ENCODE assay signal across 8 cellular contexts in the genomic region with DNA sequence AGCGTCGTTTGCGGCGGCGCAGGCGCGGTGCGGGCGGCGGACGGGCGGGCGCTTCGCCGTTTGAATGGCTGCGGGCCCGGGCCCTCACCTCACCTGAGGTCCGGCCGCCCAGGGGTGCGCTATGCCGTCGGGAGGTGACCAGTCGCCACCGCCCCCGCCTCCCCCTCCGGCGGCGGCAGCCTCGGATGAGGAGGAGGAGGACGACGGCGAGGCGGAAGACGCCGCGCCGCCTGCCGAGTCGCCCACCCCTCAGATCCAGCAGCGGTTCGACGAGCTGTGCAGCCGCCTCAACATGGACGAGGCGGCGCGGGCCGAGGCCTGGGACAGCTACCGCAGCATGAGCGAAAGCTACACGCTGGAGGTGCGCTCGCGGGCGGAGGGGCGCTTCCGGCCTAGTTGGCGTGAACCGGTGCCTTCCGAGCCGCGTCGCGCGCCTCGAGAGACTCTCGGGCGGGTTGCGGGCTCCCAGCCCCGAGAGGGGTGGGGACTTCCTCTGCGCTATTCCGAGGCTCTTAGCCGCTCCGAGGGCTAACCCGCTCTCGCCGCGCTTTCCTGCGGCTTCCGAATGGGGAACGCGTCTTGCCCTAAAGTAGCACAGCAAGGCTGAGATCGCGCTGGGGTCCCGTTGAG. TPM values are rescaled to one million over a fixed set of nuclear protein-coding genes. Genes with fewer than 3 reads are reported as not detected.
A peak's percentile ranks its signal among the peaks of the same experiment; 100 is the strongest.
DNase-seq lines count a peak whose midpoint lies in the region; ATAC-seq and TF ChIP-seq lines count a peak whose summit lies in the region.

A gene with protein sequence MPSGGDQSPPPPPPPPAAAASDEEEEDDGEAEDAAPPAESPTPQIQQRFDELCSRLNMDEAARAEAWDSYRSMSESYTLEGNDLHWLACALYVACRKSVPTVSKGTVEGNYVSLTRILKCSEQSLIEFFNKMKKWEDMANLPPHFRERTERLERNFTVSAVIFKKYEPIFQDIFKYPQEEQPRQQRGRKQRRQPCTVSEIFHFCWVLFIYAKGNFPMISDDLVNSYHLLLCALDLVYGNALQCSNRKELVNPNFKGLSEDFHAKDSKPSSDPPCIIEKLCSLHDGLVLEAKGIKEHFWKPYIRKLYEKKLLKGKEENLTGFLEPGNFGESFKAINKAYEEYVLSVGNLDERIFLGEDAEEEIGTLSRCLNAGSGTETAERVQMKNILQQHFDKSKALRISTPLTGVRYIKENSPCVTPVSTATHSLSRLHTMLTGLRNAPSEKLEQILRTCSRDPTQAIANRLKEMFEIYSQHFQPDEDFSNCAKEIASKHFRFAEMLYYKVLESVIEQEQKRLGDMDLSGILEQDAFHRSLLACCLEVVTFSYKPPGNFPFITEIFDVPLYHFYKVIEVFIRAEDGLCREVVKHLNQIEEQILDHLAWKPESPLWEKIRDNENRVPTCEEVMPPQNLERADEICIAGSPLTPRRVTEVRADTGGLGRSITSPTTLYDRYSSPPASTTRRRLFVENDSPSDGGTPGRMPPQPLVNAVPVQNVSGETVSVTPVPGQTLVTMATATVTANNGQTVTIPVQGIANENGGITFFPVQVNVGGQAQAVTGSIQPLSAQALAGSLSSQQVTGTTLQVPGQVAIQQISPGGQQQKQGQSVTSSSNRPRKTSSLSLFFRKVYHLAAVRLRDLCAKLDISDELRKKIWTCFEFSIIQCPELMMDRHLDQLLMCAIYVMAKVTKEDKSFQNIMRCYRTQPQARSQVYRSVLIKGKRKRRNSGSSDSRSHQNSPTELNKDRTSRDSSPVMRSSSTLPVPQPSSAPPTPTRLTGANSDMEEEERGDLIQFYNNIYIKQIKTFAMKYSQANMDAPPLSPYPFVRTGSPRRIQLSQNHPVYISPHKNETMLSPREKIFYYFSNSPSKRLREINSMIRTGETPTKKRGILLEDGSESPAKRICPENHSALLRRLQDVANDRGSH (plus strand): TSS at position 36 of the 630 bp plus-strand sequence. CDS start 86 bp downstream, at position 122.

- intact Hi-C loops in Right ventricle myocardium inferior (cut with DNase I): loop anchor here (1.0 to 2.0 kb wide), 2 partner anchors 68 to 76 kb away; a partner anchor contains a TSS
- intact Hi-C loops in posterior cingulate gyrus (cut with DNase I): loop anchor here (2.0 to 10.0 kb wide), 2 partner anchors 68 to 380 kb away; a partner anchor contains a TSS
- intact Hi-C loops in upper lobe of right lung (cut with DNase I): no loop called here

- H3K9me3 ChIP-seq in HUES48 (ENCODE audit: control insufficient read depth, insufficient read depth, low read length) (peaks cover 2% of the 10 kb centered on the region; the same call in 1 of the 2 replicates), upper lobe of right lung (no peaks in the 10 kb centered on the region)

- peak within 1 kb of the TSS; percentile 79 for H3K27ac ChIP-seq in HUES48 (ENCODE audit: low read depth, low read length)
- H3K27ac ChIP-seq in upper lobe of right lung: peak within 1 kb of the TSS; percentile 97

- H3K4me3 ChIP-seq in HUES48 (ENCODE audit: low read depth, low read length): peak within 1 kb of the TSS; percentile 87
- peak within 1 kb of the TSS; percentile 98 for H3K4me3 ChIP-seq in upper lobe of right lung

- DNase-seq in Daoy (ENCODE audit: low read depth) (peak; percentile 85), Right ventricle myocardium inferior (ENCODE audit: missing footprints) (peak; percentile 93), posterior cingulate gyrus (peak in 8 of 10 donors; percentile 66 to 97 (median 82)), upper lobe of right lung (peak; percentile 94)
- peak; percentile 86 for DNase-seq in activated naive CD8-positive, alpha-beta T cell treated with anti-CD3 and anti-CD28 coated beads for 36 hours

- TF ChIP-seq CTCF in upper lobe of right lung (IDR thresholded peaks at IDR 0.05): no peak

- H3K4me3 Mint-ChIP-seq in activated naive CD8-positive, alpha-beta T cell treated with anti-CD3 and anti-CD28 coated beads for 36 hours: peak within 1 kb of the TSS; percentile 98

- no peaks in the 10 kb centered on the region for H3K27me3 Mint-ChIP-seq in activated naive CD8-positive, alpha-beta T cell treated with anti-CD3 and anti-CD28 coated beads for 36 hours

- peak within 1 kb of the TSS; percentile 96 for H3K27ac Mint-ChIP-seq in activated naive CD8-positive, alpha-beta T cell treated with anti-CD3 and anti-CD28 coated beads for 36 hours

- ATAC-seq in GM21447 (IDR thresholded peaks at IDR 0.05; ENCODE audit: unreplicated experiment) (peak; percentile 68), SK-N-SH treated with all-trans-retinoic acid at 6 μM for 48 hours (peak; percentile 84), Right ventricle myocardium inferior (peak; percentile 53), upper lobe of right lung (peak; percentile 94)

- H3K27me3 ChIP-seq in HUES48 (ENCODE audit: control insufficient read depth, insufficient read depth, low read length) (no peaks in the 10 kb centered on the region), upper lobe of right lung (no peaks in the 10 kb centered on the region)

- H3K36me3 ChIP-seq in HUES48 (ENCODE audit: control insufficient read depth, insufficient read depth, low read length) (peaks cover 3% of the 10 kb centered on the region; the same call in 1 of the 2 replicates), upper lobe of right lung (no peaks in the 10 kb centered on the region)

- peaks cover 43% of the 10 kb centered on the region for H3K4me1 Mint-ChIP-seq in activated naive CD8-positive, alpha-beta T cell treated with anti-CD3 and anti-CD28 coated beads for 36 hours

- peaks cover 10% of the 10 kb centered on the region for H3K4me1 ChIP-seq in HUES48 (ENCODE audit: control insufficient read depth, insufficient read depth, low read length)
- H3K4me1 ChIP-seq in upper lobe of right lung: peaks cover 20% of the 10 kb centered on the region

- H3K9me3 Mint-ChIP-seq in activated naive CD8-positive, alpha-beta T cell treated with anti-CD3 and anti-CD28 coated beads for 36 hours: peaks cover 2% of the 10 kb centered on the region

- peaks cover 8% of the 10 kb centered on the region for H3K36me3 Mint-ChIP-seq in activated naive CD8-positive, alpha-beta T cell treated with anti-CD3 and anti-CD28 coated beads for 36 hours

- H3K9ac ChIP-seq in HUES48 (ENCODE audit: low read depth, low read length): peak within 1 kb of the TSS; percentile 87

TF ChIP-seq in SK-N-SH treated with all-trans-retinoic acid at 6 μM for 48 hours, 23 proteins besides CTCF, POLR2A, EP300 and RAD21 (continues in another document):
- no peak for TF ChIP-seq ZC3H10 (CRISPR knock-in tag; IDR thresholded peaks at IDR 0.05)
- TF ChIP-seq BACH2 (CRISPR knock-in tag; IDR thresholded peaks at IDR 0.05; ENCODE audit: borderline replicate concordance): no peak
- TF ChIP-seq, protein P1, sequence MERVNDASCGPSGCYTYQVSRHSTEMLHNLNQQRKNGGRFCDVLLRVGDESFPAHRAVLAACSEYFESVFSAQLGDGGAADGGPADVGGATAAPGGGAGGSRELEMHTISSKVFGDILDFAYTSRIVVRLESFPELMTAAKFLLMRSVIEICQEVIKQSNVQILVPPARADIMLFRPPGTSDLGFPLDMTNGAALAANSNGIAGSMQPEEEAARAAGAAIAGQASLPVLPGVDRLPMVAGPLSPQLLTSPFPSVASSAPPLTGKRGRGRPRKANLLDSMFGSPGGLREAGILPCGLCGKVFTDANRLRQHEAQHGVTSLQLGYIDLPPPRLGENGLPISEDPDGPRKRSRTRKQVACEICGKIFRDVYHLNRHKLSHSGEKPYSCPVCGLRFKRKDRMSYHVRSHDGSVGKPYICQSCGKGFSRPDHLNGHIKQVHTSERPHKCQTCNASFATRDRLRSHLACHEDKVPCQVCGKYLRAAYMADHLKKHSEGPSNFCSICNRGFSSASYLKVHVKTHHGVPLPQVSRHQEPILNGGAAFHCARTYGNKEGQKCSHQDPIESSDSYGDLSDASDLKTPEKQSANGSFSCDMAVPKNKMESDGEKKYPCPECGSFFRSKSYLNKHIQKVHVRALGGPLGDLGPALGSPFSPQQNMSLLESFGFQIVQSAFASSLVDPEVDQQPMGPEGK (CRISPR knock-in tag; IDR thresholded peaks at IDR 0.05; ENCODE audit: borderline replicate concordance): no peak
- no peak for TF ChIP-seq OSR1 (CRISPR knock-in tag; IDR thresholded peaks at IDR 0.05)
- TF ChIP-seq ZNF8 (CRISPR knock-in tag; IDR thresholded peaks at IDR 0.05): no peak
- TF ChIP-seq CSDC2 (CRISPR knock-in tag; IDR thresholded peaks at IDR 0.05): no peak
- no peak for TF ChIP-seq ZNF70 (CRISPR knock-in tag; IDR thresholded peaks at IDR 0.05)
- TF ChIP-seq, protein P2, sequence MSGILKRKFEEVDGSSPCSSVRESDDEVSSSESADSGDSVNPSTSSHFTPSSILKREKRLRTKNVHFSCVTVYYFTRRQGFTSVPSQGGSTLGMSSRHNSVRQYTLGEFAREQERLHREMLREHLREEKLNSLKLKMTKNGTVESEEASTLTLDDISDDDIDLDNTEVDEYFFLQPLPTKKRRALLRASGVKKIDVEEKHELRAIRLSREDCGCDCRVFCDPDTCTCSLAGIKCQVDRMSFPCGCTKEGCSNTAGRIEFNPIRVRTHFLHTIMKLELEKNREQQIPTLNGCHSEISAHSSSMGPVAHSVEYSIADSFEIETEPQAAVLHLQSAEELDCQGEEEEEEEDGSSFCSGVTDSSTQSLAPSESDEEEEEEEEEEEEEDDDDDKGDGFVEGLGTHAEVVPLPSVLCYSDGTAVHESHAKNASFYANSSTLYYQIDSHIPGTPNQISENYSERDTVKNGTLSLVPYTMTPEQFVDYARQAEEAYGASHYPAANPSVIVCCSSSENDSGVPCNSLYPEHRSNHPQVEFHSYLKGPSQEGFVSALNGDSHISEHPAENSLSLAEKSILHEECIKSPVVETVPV (CRISPR knock-in tag; IDR thresholded peaks at IDR 0.05): no peak
- no peak for TF ChIP-seq TCF4 (CRISPR knock-in tag; IDR thresholded peaks at IDR 0.05; ENCODE audit: borderline replicate concordance)
- no peak for TF ChIP-seq ZNF565 (CRISPR knock-in tag; conservative IDR thresholded peaks at IDR 0.05; ENCODE audit: low read depth)
- TF ChIP-seq ZFP3 (CRISPR knock-in tag; IDR thresholded peaks at IDR 0.05): no peak
- no peak for TF ChIP-seq ESRRG (CRISPR knock-in tag; IDR thresholded peaks at IDR 0.05)

RNA-seq across cellular contexts. Expression of the gene that starts here (rescaled TPM):
- 13.8 and 16.0 TPM in 2 replicates for total RNA-seq in Daoy (2014; rRNA removed; shearing (Covaris generic))
- total RNA-seq in activated naive CD8-positive, alpha-beta T cell treated with anti-CD3 and anti-CD28 coated beads for 36 hours: 10 to 100 TPM; 48.3 to 49.2 TPM
- 34.0 TPM for total RNA-seq in Right ventricle myocardium inferior
- 97.9 TPM for total RNA-seq in upper lobe of right lung

Comparison
In these comparisons a context has a peak if more than half of its experiments do, and no peak if none do; other contexts are left out.
1. Peak in every context shown above with its lines: DNase-seq, ATAC-seq, H3K4me3 ChIP-seq and H3K27ac ChIP-seq.